Comparison of ENCODE assay signal across 11 cellular contexts in the genomic region with DNA sequence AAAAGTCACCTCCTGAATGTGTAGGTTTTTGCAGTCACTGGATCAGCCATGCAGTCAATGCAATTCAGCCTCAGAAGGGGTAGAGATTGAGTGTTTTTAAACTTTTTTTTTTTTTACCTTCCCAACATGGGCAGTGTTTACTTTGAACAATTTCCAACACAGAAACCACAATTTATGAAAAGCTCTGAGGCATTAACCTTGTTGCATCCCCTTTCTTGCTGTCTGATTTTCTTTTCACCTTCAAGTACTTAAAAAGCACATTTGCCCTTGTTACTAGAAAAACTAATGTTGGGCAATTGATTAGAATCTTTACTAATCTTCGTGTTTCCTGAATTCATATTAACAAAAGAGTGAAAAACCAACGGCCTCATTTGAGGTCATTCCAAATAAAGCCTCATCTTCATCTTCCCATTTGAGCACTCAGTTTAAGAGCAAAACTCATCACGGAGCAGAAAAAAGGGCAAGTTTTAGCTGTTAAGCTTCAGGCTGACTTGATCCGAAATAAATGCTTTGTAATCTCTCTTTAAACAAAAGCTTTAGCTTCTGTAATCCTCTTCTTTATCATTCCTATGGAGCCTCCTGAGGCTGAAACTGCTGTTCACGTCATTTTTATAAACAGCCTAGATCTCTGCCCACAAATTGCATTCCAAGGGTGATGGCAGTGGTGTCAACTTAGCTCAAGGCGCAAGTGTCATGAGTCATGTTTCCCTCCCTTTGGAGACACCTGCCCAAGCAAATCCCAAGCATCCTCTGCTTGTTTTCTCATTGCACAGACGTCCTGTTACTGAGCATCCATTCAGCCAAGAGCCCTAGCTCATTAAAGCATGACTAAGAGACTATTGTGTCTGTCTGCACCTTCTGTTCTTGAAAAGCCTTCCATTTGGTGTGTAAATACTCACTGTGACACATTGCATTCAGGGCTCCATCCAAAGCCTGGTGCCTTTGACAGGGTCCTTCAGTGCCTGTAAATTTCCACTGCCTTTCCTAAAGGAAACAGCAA.
A peak's percentile ranks its signal among the peaks of the same experiment; 100 is the strongest.
DNase-seq lines count a peak whose midpoint lies in the region; ATAC-seq and TF ChIP-seq lines count a peak whose summit lies in the region.
"Had no signal": no experiment of that assay in that cellular context is flagged by ENCODE, and none has a peak within 500 bp of the region (broad histone marks: within the 10 kb centered on the region; RNA-seq: fewer than 3 reads in every experiment).

No MANE protein-coding gene starts in this region.

- DNase-seq in Daoy (ENCODE audit: low read depth) (peak; percentile 85), NCI-H2029 (lab: John Stamatoyannopoulos, UW) (peak; percentile 94), SJSA1 (ENCODE audit: low read depth in 1 of 2, low spot score in 2 of 2) (peak; percentile 87 to 89), NOMO-1 treated with dmso at 0.1 percent for 144 hours (lab: John Stamatoyannopoulos, UW; ENCODE audit: unreplicated experiment) (no peak), body of pancreas (no peak)
- DNase-seq in activated T-cell treated with anti-CD3 and anti-CD28 coated beads, Interleukin-2, amount 50 U/mL, for 4 hours: no peak
- DNase-seq: activated B cell treated with CpG ODN at 0.5 μM for 24 hours, NCI-H1048 had no signal

- no peaks in the 10 kb centered on the region for H3K9me3 ChIP-seq in SJSA1 (replicated peaks)
- H3K9me3 ChIP-seq in mesodermal cell (ENCODE audit: control insufficient read depth, low read length): no peaks in the 10 kb centered on the region
- H3K9me3 ChIP-seq in body of pancreas: no peaks in the 10 kb centered on the region

- no peaks in the 10 kb centered on the region for H3K27me3 ChIP-seq in SJSA1 (replicated peaks)
- no peaks in the 10 kb centered on the region for H3K27me3 ChIP-seq in body of pancreas

- H3K4me1 ChIP-seq in SJSA1 (replicated peaks) (peaks cover 22% of the 10 kb centered on the region), mesodermal cell (ENCODE audit: control insufficient read depth, insufficient read depth, low read length, poor library complexity, severe bottlenecking) (peaks cover 21% of the 10 kb centered on the region), body of pancreas (no peaks in the 10 kb centered on the region)

- WGBS in mesodermal cell (ENCODE audit: insufficient coverage in 2 of 2), 2 experiments: 62 to 70% methylated on average over 6 of the region's 7 CpGs
- 69 to 75% methylated on average over 7 of the region's 7 CpGs for WGBS in body of pancreas, 2 donors

- H3K27me3 Mint-ChIP-seq in activated T-cell treated with anti-CD3 and anti-CD28 coated beads, Interleukin-2, amount 50 U/mL, for 4 hours (ENCODE audit: low read depth): peaks cover 1% of the 10 kb centered on the region
- H3K27me3 Mint-ChIP-seq: activated B cell treated with CpG ODN at 0.5 μM for 24 hours; stimulated activated memory B cell treated with anti-CD40 and anti-IgM and Interleukin-4, amounts not matched to agents 10 μg/mL and 1 μg/mL and 100 μg/mL, for 72 hours had no signal

- H3K36me3 Mint-ChIP-seq in activated T-cell treated with anti-CD3 and anti-CD28 coated beads, Interleukin-2, amount 50 U/mL, for 4 hours (ENCODE audit: insufficient read depth): no peaks in the 10 kb centered on the region
- H3K36me3 Mint-ChIP-seq: stimulated activated memory B cell treated with anti-CD40 and anti-IgM and Interleukin-4, amounts not matched to agents 10 μg/mL and 1 μg/mL and 100 μg/mL, for 72 hours had no signal

- H3K4me3 ChIP-seq in SJSA1 (no peak overlapping the region), mesodermal cell (ENCODE audit: extremely low read depth, insufficient read depth, low read length, poor library complexity, severe bottlenecking) (no peak overlapping the region), body of pancreas (no peak overlapping the region)

- TF ChIP-seq CTCF in body of pancreas (IDR thresholded peaks at IDR 0.05): no peak

- peaks cover 9% of the 10 kb centered on the region for H3K9me3 Mint-ChIP-seq in activated T-cell treated with anti-CD3 and anti-CD28 coated beads, Interleukin-2, amount 50 U/mL, for 4 hours

- H3K4me1 Mint-ChIP-seq in activated T-cell treated with anti-CD3 and anti-CD28 coated beads, Interleukin-2, amount 50 U/mL, for 4 hours (ENCODE audit: low read depth): no peaks in the 10 kb centered on the region
- H3K4me1 Mint-ChIP-seq: activated B cell treated with CpG ODN at 0.5 μM for 24 hours; stimulated activated memory B cell treated with anti-CD40 and anti-IgM and Interleukin-4, amounts not matched to agents 10 μg/mL and 1 μg/mL and 100 μg/mL, for 72 hours had no signal

- no peak for TF ChIP-seq POLR2A in body of pancreas (IDR thresholded peaks at IDR 0.05)

- ATAC-seq in GM18511 (IDR thresholded peaks at IDR 0.05; ENCODE audit: unreplicated experiment): no peak
- no peak for ATAC-seq in body of pancreas
- no peak for ATAC-seq in activated T-cell treated with anti-CD3 and anti-CD28 coated beads, Interleukin-2, amount 50 U/mL, for 4 hours
- ATAC-seq: stimulated activated memory B cell treated with anti-CD40 and anti-IgM and Interleukin-4, amounts not matched to agents 10 μg/mL and 1 μg/mL and 100 μg/mL, for 72 hours had no signal

- no peak overlapping the region for H3K4me3 Mint-ChIP-seq in activated T-cell treated with anti-CD3 and anti-CD28 coated beads, Interleukin-2, amount 50 U/mL, for 4 hours
- H3K4me3 Mint-ChIP-seq: activated B cell treated with CpG ODN at 0.5 μM for 24 hours; stimulated activated memory B cell treated with anti-CD40 and anti-IgM and Interleukin-4, amounts not matched to agents 10 μg/mL and 1 μg/mL and 100 μg/mL, for 72 hours had no signal

- H3K36me3 ChIP-seq in SJSA1: no peaks in the 10 kb centered on the region
- H3K36me3 ChIP-seq in mesodermal cell (ENCODE audit: control insufficient read depth, insufficient read depth, low read length): no peaks in the 10 kb centered on the region
- no peaks in the 10 kb centered on the region for H3K36me3 ChIP-seq in body of pancreas (replicated peaks in 1 of 2; ENCODE audit: insufficient read depth in 1 of 2, low read depth in 2 of 2)

- H3K27ac ChIP-seq in SJSA1: peak overlapping the region; percentile 65
- peak overlapping the region; percentile 53 for H3K27ac ChIP-seq in mesodermal cell (ENCODE audit: low read depth, low read length, severe bottlenecking)
- no peak overlapping the region for H3K27ac ChIP-seq in body of pancreas

- intact Hi-C loops in body of pancreas (cut with DNase I): no loop called here

Comparison
In these comparisons a context has a peak if more than half of its experiments do, and no peak if none do; other contexts are left out.
1. DNase-seq: peak in Daoy (single experiment), NCI-H2029 (single experiment) and SJSA1 (2 of 2); none in NOMO-1 treated with dmso at 0.1 percent for 144 hours (single experiment), body of pancreas (0 of 4) and activated T-cell treated with anti-CD3 and anti-CD28 coated beads, Interleukin-2, amount 50 U/mL, for 4 hours (single experiment).
2. H3K27ac ChIP-seq: peak in SJSA1 (single experiment) and mesodermal cell (single experiment); none in body of pancreas (0 of 4).